Comparison of ENCODE assay signal across 8 cellular contexts in genomic region chr20:63223121-63223825, GRCh38. TPM values are rescaled to one million over a fixed set of nuclear protein-coding genes. Genes with fewer than 3 reads are reported as not detected.
DNase-seq lines count a peak whose midpoint lies in the region; ATAC-seq and TF ChIP-seq lines count a peak whose summit lies in the region.

No MANE protein-coding gene starts in this region.

- no peak for TF ChIP-seq EP300 in SK-N-SH (IDR thresholded peaks at IDR 0.05; ENCODE audit: borderline replicate concordance in 1 of 2, low read depth in 1 of 2, low read length in 1 of 2)

- H3K9ac ChIP-seq in SK-N-SH = no peak overlapping the region

- H3K4me1 ChIP-seq in BE2C (peaks cover 13% of the 10 kb centered on the region), GM23338 (ENCODE audit: insufficient read depth) (0 out of 2 replicates have a peak, but pooled peaks cover 3% of the 10 kb centered on the region), SK-N-SH (ENCODE audit: control insufficient read depth in 1 of 2, insufficient read depth in 2 of 2, low read depth in 1 of 2, low read length in 1 of 2) (peaks cover 0 to 17% of the 10 kb centered on the region in 2 experiments; a peak in 1 of 4 replicates)

- H3K27ac ChIP-seq in GM23338 (ENCODE audit: low read depth) (no peak overlapping the region), SK-N-SH (ENCODE audit: low read depth in 2 of 2, low read length in 1 of 2) (no peak overlapping the region)

- POLR2A ChIA-PET in SK-N-SH (lab: Yijun Ruan, JAX) = interaction anchor here (1.0 to 1.1 kb wide), 2 partner anchors 49 to 138 kb away, joined by 3 to 4 read pairs; partner anchors contain the start of gene ARFGAP1

- peak; percentile 70 for TF ChIP-seq RAD21 in SK-N-SH (IDR thresholded peaks at IDR 0.05; ENCODE audit: low read length)

- 27% methylated on average over 11 of the region's 12 CpGs for WGBS in SK-N-SH (ENCODE audit: low lambda C conversion rate)

- H3K4me1 Mint-ChIP-seq in GM23338 = peaks cover 24% of the 10 kb centered on the region

- no peak overlapping the region for H3K4me3 Mint-ChIP-seq in GM23338

- no peak overlapping the region for H3K4me3 ChIP-seq in BE2C (ENCODE audit: low read depth, low read length)
- H3K4me3 ChIP-seq in GM23338 = no peak overlapping the region
- H3K4me3 ChIP-seq in SK-N-SH (ENCODE audit: low read depth in 2 of 2, low read length in 1 of 2) = no peak overlapping the region; a peak in 1 of 4 replicates
- no peak overlapping the region for H3K4me3 ChIP-seq in astrocyte of the cerebellum (ENCODE audit: low read depth, low read length)

- H4K20me1 ChIP-seq in GM23338 (replicated peaks; ENCODE audit: insufficient read depth) = no peaks in the 10 kb centered on the region
- no peaks in the 10 kb centered on the region for H4K20me1 ChIP-seq in SK-N-SH (ENCODE audit: insufficient read depth)

- peaks cover 17% of the 10 kb centered on the region for H3K27me3 Mint-ChIP-seq in GM23338 (ENCODE audit: insufficient read depth, low read depth, poor library complexity)

- CTCF ChIA-PET in SK-N-SH (lab: Yijun Ruan, JAX) = interaction anchor here (0.6 to 5.2 kb wide), 65 partner anchors 9 to 391 kb away, joined by 3 to 168 read pairs (median 5); partner anchors contain the start of genes ARFGAP1, BIRC7, COL20A1 and NKAIN4

- no peaks in the 10 kb centered on the region; the same call in 1 of the 2 replicates for H3F3A ChIP-seq in GM23338 (replicated peaks; ENCODE audit: low read depth)
- no peaks in the 10 kb centered on the region for H3F3A ChIP-seq in SK-N-SH (replicated peaks; ENCODE audit: insufficient read depth)

- in situ Hi-C loops in astrocyte of the cerebellum (cut with HindIII; ENCODE audit: low sequenced_read_pairs) = loop anchor here (5.0 to 25.0 kb wide), 2 partner anchors 74 to 136 kb away; no protein-coding TSS in a partner anchor

- no peaks in the 10 kb centered on the region for H3K9me3 Mint-ChIP-seq in GM23338

- DNase-seq in BE2C (peak; percentile 66), GM23338 (ENCODE audit: low spot score) (peak; percentile 80), SK-N-SH (peak; percentile 76), astrocyte of the cerebellum (ENCODE audit: low read depth) (peak; percentile 18), kidney tubule cell (ENCODE audit: low spot score) (peak; percentile 51)
- peak; percentile 66 for DNase-seq in stimulated activated CD8-positive, alpha-beta memory T cell treated with anti-CD3 and anti-CD28 coated beads, Interleukin-4, amount 100 ng/mL, for 48 hours

- H3K27ac Mint-ChIP-seq in GM23338 = no peak overlapping the region

- H2AFZ ChIP-seq in GM23338 = no peak overlapping the region
- no peak overlapping the region for H2AFZ ChIP-seq in SK-N-SH (ENCODE audit: low read depth)

- H3K36me3 ChIP-seq in BE2C (no peaks in the 10 kb centered on the region), GM23338 (ENCODE audit: insufficient read depth) (no peaks in the 10 kb centered on the region), SK-N-SH (replicated peaks in 1 of 2; ENCODE audit: control insufficient read depth in 1 of 2, insufficient read depth in 2 of 2, low read length in 1 of 2) (no peaks in the 10 kb centered on the region)

- H3K27me3 ChIP-seq in BE2C (no peaks in the 10 kb centered on the region), GM23338 (ENCODE audit: insufficient read depth) (no peaks in the 10 kb centered on the region), SK-N-SH (ENCODE audit: insufficient read depth) (0 out of 2 replicates have a peak, but pooled peaks cover 6% of the 10 kb centered on the region)

- H3K79me2 ChIP-seq in GM23338 (replicated peaks; ENCODE audit: insufficient read depth) (no peaks in the 10 kb centered on the region), SK-N-SH (ENCODE audit: insufficient read depth) (no peaks in the 10 kb centered on the region)

- no peaks in the 10 kb centered on the region for H3K9me3 ChIP-seq in BE2C
- H3K9me3 ChIP-seq in SK-N-SH = no peaks in the 10 kb centered on the region

- H3K36me3 Mint-ChIP-seq in GM23338 (ENCODE audit: low read depth) = no peaks in the 10 kb centered on the region

- H3K9me2 ChIP-seq in GM23338 (ENCODE audit: insufficient read depth) (no peaks in the 10 kb centered on the region), SK-N-SH (no peaks in the 10 kb centered on the region)

- ATAC-seq in GM23338 (peak; percentile 66), HG03354 (IDR thresholded peaks at IDR 0.05; ENCODE audit: poor library complexity, severe bottlenecking, unreplicated experiment) (no peak), GM18861 (IDR thresholded peaks at IDR 0.05; ENCODE audit: unreplicated experiment) (no peak)

- H3K4me2 ChIP-seq in GM23338 (no peak overlapping the region), SK-N-SH (no peak overlapping the region)

- TF ChIP-seq CTCF in BE2C (IDR thresholded peaks at IDR 0.05; ENCODE audit: low read depth, low read length) = peak; percentile 85
- peak; percentile 89 to 91 for TF ChIP-seq CTCF in GM23338 (conservative IDR thresholded peaks at IDR 0.05; ENCODE audit: low read depth in 2 of 2)
- peak; percentile 81 for TF ChIP-seq CTCF in SK-N-SH (IDR thresholded peaks at IDR 0.05)
- peak; percentile 83 for TF ChIP-seq CTCF in astrocyte of the cerebellum (IDR thresholded peaks at IDR 0.05; ENCODE audit: low read depth, low read length, missing control alignments)

TF ChIP-seq in GM23338, 12 proteins besides CTCF, POLR2A, EP300 and RAD21:
- TF ChIP-seq ZNF114 (CRISPR knock-in tag; IDR thresholded peaks at IDR 0.05) = no peak

TF ChIP-seq in SK-N-SH, 30 proteins besides CTCF, POLR2A, EP300 and RAD21:
- TF ChIP-seq EZH2phosphoT487 (IDR thresholded peaks at IDR 0.05; ENCODE audit: borderline replicate concordance, low read depth) (no peak), SMC3 (IDR thresholded peaks at IDR 0.05; ENCODE audit: low read depth, low read length) (peak; percentile 48)

RNA-seq across cellular contexts. Expression of gene YTHDF1, which starts 7.3 kb away (rescaled TPM):
- 90.9 TPM for polyA plus RNA-seq in BE2C (2012; ENCODE audit: insufficient read depth, insufficient read length, low read depth)
- total RNA-seq in GM23338 (2014; rRNA removed; shearing (Covaris generic)) = 64.3 and 64.5 TPM in 2 replicates
- 30.9 and 34.9 TPM in 2 replicates for polyA plus RNA-seq in GM23338 (2016; fragmentation: Nextera tagmentation; extraction: Ambion mirVana)
- polyA plus RNA-seq in SK-N-SH (2012; rRNA removed) = 15.5 and 17.0 TPM in 2 replicates
- polyA plus RNA-seq in SK-N-SH (2012; cell fraction: cytosol; rRNA removed) = 15.9 and 17.6 TPM in 2 replicates
- 25.6 and 28.5 TPM in 2 replicates for polyA plus RNA-seq in SK-N-SH (2012; cell fraction: nucleus; rRNA removed)

RNA-seq across cellular contexts. Expression of gene BIRC7, which starts 12.4 kb away (rescaled TPM):
- 0.56 TPM for polyA plus RNA-seq in BE2C (2012; ENCODE audit: insufficient read depth, insufficient read length, low read depth)
- total RNA-seq in GM23338 (2014; rRNA removed; shearing (Covaris generic)) = 0.24 TPM in 1 of 2 replicates, not detected in the other
- polyA plus RNA-seq in GM23338 (2016; fragmentation: Nextera tagmentation; extraction: Ambion mirVana) (0.16 TPM in 1 of 2 replicates, not detected in the other), SK-N-SH (2012; rRNA removed) (not detected in 2 replicates)
- polyA plus RNA-seq in SK-N-SH (2012; cell fraction: cytosol; rRNA removed) = not detected in 2 replicates
- not detected in 2 replicates for polyA plus RNA-seq in SK-N-SH (2012; cell fraction: nucleus; rRNA removed)

RNA-seq across cellular contexts. Expression of gene NKAIN4, which starts 31.0 kb away (rescaled TPM):
- 0.49 TPM for polyA plus RNA-seq in BE2C (2012; ENCODE audit: insufficient read depth, insufficient read length, low read depth)
- total RNA-seq in GM23338 (2014; rRNA removed; shearing (Covaris generic)) = 12.6 and 16.0 TPM in 2 replicates
- polyA plus RNA-seq in GM23338 (2016; fragmentation: Nextera tagmentation; extraction: Ambion mirVana) (9.5 and 13.2 TPM in 2 replicates), SK-N-SH (2012; rRNA removed) (not detected in 2 replicates)
- polyA plus RNA-seq in SK-N-SH (2012; cell fraction: cytosol; rRNA removed) = not detected in 2 replicates
- polyA plus RNA-seq in SK-N-SH (2012; cell fraction: nucleus; rRNA removed) = 0.13 TPM in 1 of 2 replicates, not detected in the other

RNA-seq across cellular contexts. Expression of gene ARFGAP1, which starts 49.3 kb away (rescaled TPM):
- 329 TPM for polyA plus RNA-seq in BE2C (2012; ENCODE audit: insufficient read depth, insufficient read length, low read depth)
- 88.8 and 95.5 TPM in 2 replicates for total RNA-seq in GM23338 (2014; rRNA removed; shearing (Covaris generic))
- polyA plus RNA-seq in GM23338 (2016; fragmentation: Nextera tagmentation; extraction: Ambion mirVana) (40.6 and 41.5 TPM in 2 replicates), SK-N-SH (2012; rRNA removed) (72.7 and 77.0 TPM in 2 replicates)
- polyA plus RNA-seq in SK-N-SH (2012; cell fraction: cytosol; rRNA removed) = 15.2 and 23.1 TPM in 2 replicates
- 483 and 544 TPM in 2 replicates for polyA plus RNA-seq in SK-N-SH (2012; cell fraction: nucleus; rRNA removed)

Comparison
In these comparisons a context has a peak if more than half of its experiments do, and no peak if none do; other contexts are left out.
1. DNase-seq: peak in every context shown above with its lines; median percentile 80 in GM23338; 76 in SK-N-SH; 66 in BE2C; 66 in stimulated activated CD8-positive, alpha-beta memory T cell treated with anti-CD3 and anti-CD28 coated beads, Interleukin-4, amount 100 ng/mL, for 48 hours; 51 in kidney tubule cell; 18 in astrocyte of the cerebellum.